ENCODE assay signal across 1 cellular context in the genomic region with DNA sequence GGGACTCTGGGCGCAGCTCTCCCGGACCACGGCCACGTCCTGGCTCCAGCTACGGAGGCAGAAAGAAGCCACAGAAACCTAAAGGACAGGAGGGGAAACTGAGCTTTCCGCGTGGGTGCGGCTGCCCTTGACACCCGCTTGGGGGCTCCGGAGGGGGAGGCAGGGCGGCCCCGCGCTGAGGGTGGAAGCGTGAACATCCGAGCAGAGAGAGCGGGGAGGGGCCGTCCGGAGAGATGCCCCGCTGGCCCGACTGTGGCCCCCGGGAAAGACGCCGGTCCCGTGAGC.
TF ChIP-seq lines count a peak whose summit lies in the region.

No MANE protein-coding gene starts in this region.

TF ChIP-seq in IMR-90, 13 proteins besides CTCF, POLR2A, EP300 and RAD21 (continued from another document):
- TF ChIP-seq SMC3 (IDR thresholded peaks at IDR 0.05; ENCODE audit: low read depth, low read length) (no peak), RFX5 (IDR thresholded peaks at IDR 0.05; ENCODE audit: low read depth, low read length) (no peak), RCOR1 (IDR thresholded peaks at IDR 0.05; ENCODE audit: insufficient replicate concordance, low read length) (no peak), MAFK (IDR thresholded peaks at IDR 0.05; ENCODE audit: low read depth, low read length) (no peak), MXI1 (IDR thresholded peaks at IDR 0.05; ENCODE audit: borderline replicate concordance, low read depth, low read length) (no peak), NFE2L2 (IDR thresholded peaks at IDR 0.05; ENCODE audit: low read depth, low read length) (no peak)
